17 cellular contexts compared by ENCODE assay signal in the genomic region with DNA sequence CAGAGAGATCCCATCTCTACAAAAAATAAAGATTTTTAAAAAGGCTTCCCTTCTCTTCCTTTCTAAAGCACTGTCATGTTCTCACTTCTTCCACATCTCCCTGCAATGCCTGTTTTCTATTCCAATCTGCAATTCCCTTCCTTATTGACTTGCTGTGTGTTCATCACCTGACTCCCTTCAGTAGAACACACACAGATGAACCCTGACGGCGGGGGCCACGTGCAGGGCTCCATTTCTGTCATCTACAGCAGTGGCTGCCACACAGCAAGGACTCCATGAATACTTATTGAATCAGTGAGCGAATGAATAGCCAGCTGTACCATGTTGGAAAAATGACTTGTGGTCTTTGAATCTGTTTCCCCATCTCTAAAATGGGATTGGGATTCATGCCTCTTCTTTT. TPM values are rescaled to one million over a fixed set of nuclear protein-coding genes. Genes with fewer than 3 reads are reported as not detected.
A peak's percentile ranks its signal among the peaks of the same experiment; 100 is the strongest.
DNase-seq lines count a peak whose midpoint lies in the region; ATAC-seq, FAIRE-seq and TF ChIP-seq lines count a peak whose summit lies in the region.
"Had no signal": no experiment of that assay in that cellular context is flagged by ENCODE, and none has a peak within 500 bp of the region (broad histone marks: within the 10 kb centered on the region; RNA-seq: fewer than 3 reads in every experiment).

No MANE protein-coding gene starts in this region.

- H3K27me3 ChIP-seq in HepG2 (ENCODE audit: control insufficient read depth in 1 of 2, insufficient read depth in 2 of 2, low read length in 2 of 2) (peaks cover 3 to 38% of the 10 kb centered on the region in 2 experiments; a peak in 3 of 5 replicates), right lobe of liver (no peaks in the 10 kb centered on the region), foreskin keratinocyte (no peaks in the 10 kb centered on the region)
- H3K27me3 ChIP-seq: gastrocnemius medialis, right atrium auricular region had no signal

- H3K9ac ChIP-seq in HepG2 (ENCODE audit: insufficient read depth, low read depth, low read length), result no peak overlapping the region; the same call in 1 of the 2 replicates

- CTCF ChIA-PET in HepG2 (lab: Yijun Ruan, JAX; ENCODE audit: low intra/inter-chr PET ratio, low total read pairs), result no interaction called here
- CTCF ChIA-PET in activated CD8-positive, alpha-beta memory T cell treated with anti-CD3 and anti-CD28 coated beads, Interleukin-2, amount 10 ng/mL, durations not matched to agents 7 days and 5 days (lab: Charles Lee), result interaction anchor here (0.9 to 1.5 kb wide), 5 partner anchors 11 to 183 kb away, joined by 3 to 5 read pairs (median 4); no protein-coding TSS in a partner anchor

- no peak for TF ChIP-seq EP300 in HepG2 (IDR thresholded peaks at IDR 0.05; ENCODE audit: low read depth in 2 of 2, low read length in 2 of 2)
- TF ChIP-seq EP300 in HepG2 (CRISPR knock-in tag; IDR thresholded peaks at IDR 0.05; ENCODE audit: borderline replicate concordance), result no peak

- DNase-seq in HepG2 (ENCODE audit: low spot score) (peak; percentile 25), right lobe of liver (no peak), foreskin keratinocyte (no peak), GDM1 (lab: John Stamatoyannopoulos, UW) (no peak), cardiac septum (ENCODE audit: low spot score) (no peak)
- DNase-seq in activated CD8-positive, alpha-beta memory T cell treated with anti-CD3 and anti-CD28 coated beads, Interleukin-2, amount 10 ng/mL, durations not matched to agents 7 days and 5 days, result no peak
- DNase-seq in stimulated activated naive CD4-positive, alpha-beta T cell treated with Interleukin-2 at 50 U/mL for 16 hours (lab: John Stamatoyannopoulos, UW), result no peak
- DNase-seq: activated CD4-positive, CD25-positive, alpha-beta regulatory T cell; amniotic stem cell; gastrocnemius medialis; NCI-H187 treated with DMSO at 0.1 percent for 48 hours; occipital lobe had no signal

- no peak overlapping the region for H3K27ac ChIP-seq in HepG2 (ENCODE audit: extremely low read length, insufficient read depth, low read length)
- H3K27ac ChIP-seq in right lobe of liver, result no peak overlapping the region
- H3K27ac ChIP-seq in foreskin keratinocyte, result peak overlapping the region; percentile 97
- H3K27ac ChIP-seq: gastrocnemius medialis, right atrium auricular region had no signal

- H3K79me2 ChIP-seq in HepG2 (ENCODE audit: insufficient read depth, low read length), result no peaks in the 10 kb centered on the region

- H3K4me1 Mint-ChIP-seq in activated CD8-positive, alpha-beta memory T cell treated with anti-CD3 and anti-CD28 coated beads, Interleukin-2, amount 10 ng/mL, durations not matched to agents 7 days and 5 days, result peaks cover 87% of the 10 kb centered on the region

- H3K27me3 Mint-ChIP-seq in activated CD8-positive, alpha-beta memory T cell treated with anti-CD3 and anti-CD28 coated beads, Interleukin-2, amount 10 ng/mL, durations not matched to agents 7 days and 5 days, result no peaks in the 10 kb centered on the region

- TF ChIP-seq POLR2A in HepG2 (IDR thresholded peaks at IDR 0.05; ENCODE audit: insufficient read depth in 1 of 2, low read depth in 2 of 2, low read length in 2 of 2) (no peak), right lobe of liver (IDR thresholded peaks at IDR 0.05) (no peak)

- no peak overlapping the region for H3K4me3 ChIP-seq in HepG2 (replicated peaks in 1 of 3; ENCODE audit: insufficient read depth in 1 of 3, low read depth in 2 of 3, low read length in 3 of 3)
- H3K4me3 ChIP-seq in right lobe of liver, result no peak overlapping the region
- H3K4me3 ChIP-seq: gastrocnemius medialis, GM12878, right atrium auricular region had no signal

- BruUV-seq in HepG2 (replicated peaks; lab: Mats Ljungman, UMichigan), result no TSS peak

- peak overlapping the region; percentile 63 for H3K4me2 ChIP-seq in HepG2 (ENCODE audit: low read depth, low read length)

- H3K4me1 ChIP-seq in HepG2 (ENCODE audit: insufficient read depth, low read length) (peaks cover 33% of the 10 kb centered on the region), right lobe of liver (no peaks in the 10 kb centered on the region), foreskin keratinocyte (peaks cover 14% of the 10 kb centered on the region)
- H3K4me1 ChIP-seq: gastrocnemius medialis, right atrium auricular region had no signal

- H3K36me3 ChIP-seq in HepG2 (replicated peaks in 1 of 2; ENCODE audit: control insufficient read depth in 1 of 2, insufficient read depth in 2 of 2, low read length in 2 of 2) (no peaks in the 10 kb centered on the region), right lobe of liver (no peaks in the 10 kb centered on the region)
- H3K36me3 ChIP-seq: gastrocnemius medialis, right atrium auricular region had no signal

- POLR2A ChIA-PET in HepG2 (lab: Yijun Ruan, JAX), result no interaction called here

- TF ChIP-seq CTCF in HepG2 (CRISPR knock-in tag; IDR thresholded peaks at IDR 0.05) (no peak), right lobe of liver (IDR thresholded peaks at IDR 0.05) (no peak), foreskin keratinocyte (conservative IDR thresholded peaks at IDR 0.05) (no peak)

- H2AFZ ChIP-seq in HepG2 (ENCODE audit: low read length), result no peak overlapping the region

- no peaks in the 10 kb centered on the region for H4K20me1 ChIP-seq in HepG2 (ENCODE audit: insufficient read depth, low read length)

- FAIRE-seq in HepG2 (lab: Jason Lieb, UNC), result no peak
- FAIRE-seq: G401.6, GM12878 had no signal

- ATAC-seq in HepG2 (peak; percentile 75), right lobe of liver (no peak), foreskin keratinocyte (no peak), esophagus mucosa (no peak)
- ATAC-seq in activated CD8-positive, alpha-beta memory T cell treated with anti-CD3 and anti-CD28 coated beads, Interleukin-2, amount 10 ng/mL, durations not matched to agents 7 days and 5 days, result no peak
- ATAC-seq: gastrocnemius medialis, GM12878, left lobe of liver had no signal

- WGBS in HepG2 (ENCODE audit: low lambda C conversion rate), result 9% methylated on average over 4 of the region's 4 CpGs
- WGBS in right lobe of liver (ENCODE audit: insufficient coverage, low coverage, low lambda C conversion rate, missing lambda C conversion rate), result 67% methylated on average over 4 of the region's 4 CpGs

- no peak overlapping the region for H3K4me3 Mint-ChIP-seq in activated CD8-positive, alpha-beta memory T cell treated with anti-CD3 and anti-CD28 coated beads, Interleukin-2, amount 10 ng/mL, durations not matched to agents 7 days and 5 days

- H3K9me3 Mint-ChIP-seq in activated CD8-positive, alpha-beta memory T cell treated with anti-CD3 and anti-CD28 coated beads, Interleukin-2, amount 10 ng/mL, durations not matched to agents 7 days and 5 days (ENCODE audit: low read depth), result no peaks in the 10 kb centered on the region

- in situ Hi-C loops in HepG2 (cut with HindIII; ENCODE audit: extremely low pct_ligation_motif_present, low pct_unique_long_range_greater_than_20kb), result no loop called here

- H3K9me3 ChIP-seq in HepG2 (ENCODE audit: low read length) (no peaks in the 10 kb centered on the region), right lobe of liver (no peaks in the 10 kb centered on the region)
- H3K9me3 ChIP-seq: gastrocnemius medialis, right atrium auricular region had no signal

- no peak for TF ChIP-seq RAD21 in HepG2 (CRISPR knock-in tag; IDR thresholded peaks at IDR 0.05)

- H3K36me3 Mint-ChIP-seq in activated CD8-positive, alpha-beta memory T cell treated with anti-CD3 and anti-CD28 coated beads, Interleukin-2, amount 10 ng/mL, durations not matched to agents 7 days and 5 days, result peaks cover 2% of the 10 kb centered on the region

- intact Hi-C loops in HepG2 (cut with micrococcal nuclease; ENCODE audit: unreplicated experiment), result no loop called here
- intact Hi-C loops in right lobe of liver (cut with DNase I), result no loop called here
- intact Hi-C loops in cardiac septum (cut with DNase I), result no loop called here

- H3K27ac Mint-ChIP-seq in activated CD8-positive, alpha-beta memory T cell treated with anti-CD3 and anti-CD28 coated beads, Interleukin-2, amount 10 ng/mL, durations not matched to agents 7 days and 5 days, result peak overlapping the region; percentile 83

RNA-seq across cellular contexts. Expression of a gene that starts 26.1 kb away (rescaled TPM):
- total RNA-seq in HepG2 (2016; rRNA removed; fragmentation: Illumina TruSeq; extraction: Trizol) (1.8 and 2.6 TPM in 2 replicates), right lobe of liver (100 to 1,000 TPM in 1 of 6 experiments, 10 to 100 TPM in 5; 19.0 to 170 (median 57.7) TPM), foreskin keratinocyte (78.2 and 96.0 TPM in 2 replicates), cardiac septum (71.5 TPM), esophagus mucosa (266 TPM)
- 0.44 and 0.61 TPM in 2 replicates for total RNA-seq in HepG2 (2016; cell fraction: cytosol; rRNA removed; fragmentation: Illumina TruSeq; extraction: Trizol; ENCODE audit: low read depth)
- 2.3 and 2.7 TPM in 2 replicates for total RNA-seq in HepG2 (2016; cell fraction: insoluble cytoplasmic fraction; rRNA removed; fragmentation: Illumina TruSeq; extraction: Trizol)
- total RNA-seq in HepG2 (2016; cell fraction: membrane; rRNA removed; fragmentation: Illumina TruSeq; extraction: Trizol), result 1.5 TPM in 2 replicates
- 3.0 and 4.3 TPM in 2 replicates for total RNA-seq in HepG2 (2016; cell fraction: nucleus; rRNA removed; fragmentation: Illumina TruSeq; extraction: Trizol)
- polyA plus RNA-seq in HepG2 (2011; rRNA removed) (51.0 and 60.0 TPM in 2 replicates), foreskin keratinocyte (44.6 and 47.5 TPM in 2 replicates)
- polyA plus RNA-seq in HepG2 (2011; cell fraction: cytosol; rRNA removed), result 29.3 and 36.0 TPM in 2 replicates
- polyA plus RNA-seq in HepG2 (2011; cell fraction: nucleus; rRNA removed), result 35.5 and 51.8 TPM in 2 replicates
- 145 and 159 TPM in 2 replicates for polyA plus RNA-seq in HepG2 (2012)
- 0.21 and 0.42 TPM in 2 replicates for polyA plus RNA-seq in HepG2 (2016; cell fraction: cytosol; fragmentation: Illumina TruSeq; extraction: Trizol; ENCODE audit: low read depth)
- 3.5 and 4.1 TPM in 2 replicates for polyA plus RNA-seq in HepG2 (2016; cell fraction: insoluble cytoplasmic fraction; fragmentation: Illumina TruSeq; extraction: Trizol; ENCODE audit: low read depth)
- polyA plus RNA-seq in HepG2 (2016; cell fraction: membrane; fragmentation: Illumina TruSeq; extraction: Trizol; ENCODE audit: low read depth), result 0.93 and 1.1 TPM in 2 replicates
- polyA plus RNA-seq in HepG2 (2016; cell fraction: nucleus; fragmentation: Illumina TruSeq; extraction: Trizol; ENCODE audit: insufficient read depth, low read depth), result 5.9 and 7.0 TPM in 2 replicates
- 17.6 and 68.5 TPM in 2 replicates for polyA minus RNA-seq in HepG2 (2011; rRNA and poly(A)+ RNA removed; ENCODE audit: low replicate concordance)
- polyA minus RNA-seq in HepG2 (2011; cell fraction: cytosol; rRNA and poly(A)+ RNA removed), result 59.1 and 63.2 TPM in 2 replicates
- 23.0 and 31.6 TPM in 2 replicates for polyA minus RNA-seq in HepG2 (2011; cell fraction: nucleus; rRNA and poly(A)+ RNA removed)
- 100 to 1,000 TPM; 281 to 491 TPM for total RNA-seq in activated CD8-positive, alpha-beta memory T cell treated with anti-CD3 and anti-CD28 coated beads, Interleukin-2, amount 10 ng/mL, durations not matched to agents 7 days and 5 days
